ENCODE assay signal across 9 cellular contexts in the genomic region with DNA sequence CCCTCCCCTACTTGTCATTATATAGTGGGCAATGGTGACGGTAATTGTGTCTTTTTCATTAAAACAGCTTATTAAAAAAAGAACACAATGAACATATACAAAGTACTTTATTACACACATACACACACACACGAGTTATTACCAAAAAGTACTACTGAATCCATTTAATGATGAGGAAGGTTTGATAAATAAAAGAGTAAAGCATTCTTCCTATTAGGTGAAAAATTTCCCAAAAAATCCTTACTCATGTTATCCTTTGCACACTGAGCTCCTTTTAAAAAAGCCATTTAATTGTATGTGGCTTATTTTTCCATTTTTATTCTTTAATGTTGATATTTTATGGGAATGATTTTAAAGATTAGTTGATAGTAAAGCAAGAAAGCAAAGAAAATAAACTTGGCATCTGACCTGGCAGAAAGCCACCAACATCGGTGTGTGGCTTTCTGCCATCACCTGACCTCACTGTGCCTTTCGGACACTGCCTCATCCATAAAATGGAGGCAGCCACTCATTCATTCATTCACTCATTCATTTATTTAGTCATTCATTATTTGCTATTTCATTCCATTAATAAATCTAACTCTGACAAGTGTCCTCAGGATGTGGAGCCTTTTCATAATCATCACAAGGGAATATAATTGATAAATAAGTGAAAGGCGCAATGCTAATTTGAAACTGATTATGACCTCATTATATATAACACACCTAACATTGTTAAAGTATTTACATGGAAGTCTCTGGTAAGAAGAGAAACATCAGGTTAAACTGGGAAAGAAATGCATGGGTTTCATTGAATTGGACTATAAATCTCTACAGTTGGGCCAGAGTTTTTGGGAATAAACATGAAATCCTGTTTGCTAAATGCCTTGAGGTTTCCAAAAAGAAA. TPM values are rescaled to one million over a fixed set of nuclear protein-coding genes. Genes with fewer than 3 reads are reported as not detected.
DNase-seq lines count a peak whose midpoint lies in the region; ATAC-seq and TF ChIP-seq lines count a peak whose summit lies in the region.
"Had no signal": no experiment of that assay in that cellular context is flagged by ENCODE, and none has a peak within 500 bp of the region (broad histone marks: within the 10 kb centered on the region; RNA-seq: fewer than 3 reads in every experiment).

No MANE protein-coding gene starts in this region.

- H3K4me3 Mint-ChIP-seq in activated CD8-positive, alpha-beta memory T cell treated with anti-CD3 and anti-CD28 coated beads, Interleukin-2, amount 10 ng/mL, durations not matched to agents 7 days and 5 days, result peak overlapping the region; percentile 74
- peak overlapping the region; percentile 79 for H3K4me3 Mint-ChIP-seq in activated CD8-positive, alpha-beta T cell treated with anti-CD3 and anti-CD28 coated beads for 36 hours
- peak overlapping the region; percentile 77 for H3K4me3 Mint-ChIP-seq in stimulated activated effector memory CD8-positive, alpha-beta T cell treated with anti-CD3 and anti-CD28 coated beads, Interleukin-12 subunit alpha, Interleukin-12 subunit beta, amount 100 ng/mL, for 72 hours

- ATAC-seq in activated CD8-positive, alpha-beta memory T cell treated with anti-CD3 and anti-CD28 coated beads, Interleukin-2, amount 10 ng/mL, durations not matched to agents 7 days and 5 days, result no peak
- ATAC-seq in activated CD8-positive, alpha-beta T cell treated with anti-CD3 and anti-CD28 coated beads for 36 hours, result no peak
- no peak for ATAC-seq in stimulated activated effector memory CD8-positive, alpha-beta T cell treated with anti-CD3 and anti-CD28 coated beads, Interleukin-12 subunit alpha, Interleukin-12 subunit beta, amount 100 ng/mL, for 72 hours

- peaks cover 46% of the 10 kb centered on the region for H3K27me3 Mint-ChIP-seq in activated CD8-positive, alpha-beta memory T cell treated with anti-CD3 and anti-CD28 coated beads, Interleukin-2, amount 10 ng/mL, durations not matched to agents 7 days and 5 days
- peaks cover 19% of the 10 kb centered on the region for H3K27me3 Mint-ChIP-seq in activated CD8-positive, alpha-beta T cell treated with anti-CD3 and anti-CD28 coated beads for 36 hours

- POLR2A ChIA-PET in activated CD8-positive, alpha-beta T cell treated with anti-CD3 and anti-CD28 coated beads for 36 hours (lab: Charles Lee), result interaction anchor here (0.7 to 1.4 kb wide), 3 partner anchors 142 to 198 kb away, joined by 3 read pairs; no protein-coding TSS in a partner anchor

- peaks cover 5% of the 10 kb centered on the region for H3K9me3 Mint-ChIP-seq in activated CD8-positive, alpha-beta memory T cell treated with anti-CD3 and anti-CD28 coated beads, Interleukin-2, amount 10 ng/mL, durations not matched to agents 7 days and 5 days (ENCODE audit: low read depth)
- peaks cover 9% of the 10 kb centered on the region for H3K9me3 Mint-ChIP-seq in activated CD8-positive, alpha-beta T cell treated with anti-CD3 and anti-CD28 coated beads for 36 hours
- no peaks in the 10 kb centered on the region for H3K9me3 Mint-ChIP-seq in stimulated activated effector memory CD8-positive, alpha-beta T cell treated with anti-CD3 and anti-CD28 coated beads, Interleukin-12 subunit alpha, Interleukin-12 subunit beta, amount 100 ng/mL, for 72 hours

- peak overlapping the region in 3 of 4 experiments; percentile 47 to 79 (median 57) for H3K4me3 ChIP-seq in fibroblast of lung (replicated peaks in 1 of 4; ENCODE audit: control extremely low read depth in 1 of 4, insufficient read depth in 1 of 4, low read depth in 3 of 4, low read length in 4 of 4)

- no peak overlapping the region for H3K27ac Mint-ChIP-seq in activated CD8-positive, alpha-beta memory T cell treated with anti-CD3 and anti-CD28 coated beads, Interleukin-2, amount 10 ng/mL, durations not matched to agents 7 days and 5 days
- H3K27ac Mint-ChIP-seq in activated CD8-positive, alpha-beta T cell treated with anti-CD3 and anti-CD28 coated beads for 36 hours, result no peak overlapping the region
- no peak overlapping the region for H3K27ac Mint-ChIP-seq in stimulated activated effector memory CD8-positive, alpha-beta T cell treated with anti-CD3 and anti-CD28 coated beads, Interleukin-12 subunit alpha, Interleukin-12 subunit beta, amount 100 ng/mL, for 72 hours

- H3K9ac ChIP-seq in fibroblast of lung (ENCODE audit: insufficient read depth, low read length), result no peak overlapping the region

- intact Hi-C loops in activated CD8-positive, alpha-beta T cell treated with anti-CD3 and anti-CD28 coated beads for 36 hours (cut with micrococcal nuclease), result no loop called here

- peak overlapping the region; percentile 49 for H3K4me2 ChIP-seq in fibroblast of lung (ENCODE audit: extremely low read depth, insufficient read depth, low read length)

- H3K27me3 ChIP-seq in fibroblast of lung (ENCODE audit: control insufficient read depth, insufficient read depth, low read length), result no peaks in the 10 kb centered on the region
- H3K27me3 ChIP-seq: uterus had no signal

- H3K4me1 Mint-ChIP-seq in activated CD8-positive, alpha-beta memory T cell treated with anti-CD3 and anti-CD28 coated beads, Interleukin-2, amount 10 ng/mL, durations not matched to agents 7 days and 5 days, result peaks cover 12% of the 10 kb centered on the region
- peaks cover 22% of the 10 kb centered on the region for H3K4me1 Mint-ChIP-seq in activated CD8-positive, alpha-beta T cell treated with anti-CD3 and anti-CD28 coated beads for 36 hours (ENCODE audit: low read depth)
- peaks cover 12% of the 10 kb centered on the region for H3K4me1 Mint-ChIP-seq in stimulated activated effector memory CD8-positive, alpha-beta T cell treated with anti-CD3 and anti-CD28 coated beads, Interleukin-12 subunit alpha, Interleukin-12 subunit beta, amount 100 ng/mL, for 72 hours

- H3K9me3 ChIP-seq in fibroblast of lung (ENCODE audit: control insufficient read depth, insufficient read depth, low read depth, low read length), result no peaks in the 10 kb centered on the region
- H3K9me3 ChIP-seq: uterus had no signal

- no peaks in the 10 kb centered on the region for H4K20me1 ChIP-seq in fibroblast of lung (ENCODE audit: control insufficient read depth, extremely low read depth, insufficient read depth, low read length)

- no peaks in the 10 kb centered on the region for H3K36me3 ChIP-seq in fibroblast of lung (ENCODE audit: control insufficient read depth, insufficient read depth, low read length)
- H3K36me3 ChIP-seq: uterus had no signal

- CTCF ChIA-PET in activated CD8-positive, alpha-beta memory T cell treated with anti-CD3 and anti-CD28 coated beads, Interleukin-2, amount 10 ng/mL, durations not matched to agents 7 days and 5 days (lab: Charles Lee), result interaction anchor here (0.9 to 1.4 kb wide), 3 partner anchors 11 to 322 kb away, joined by 3 to 6 read pairs (median 3); no protein-coding TSS in a partner anchor
- CTCF ChIA-PET in activated CD8-positive, alpha-beta T cell treated with anti-CD3 and anti-CD28 coated beads for 36 hours (lab: Charles Lee), result interaction anchor here (1.0 to 2.2 kb wide), 4 partner anchors 10 to 322 kb away, joined by 3 to 9 read pairs (median 4); no protein-coding TSS in a partner anchor

- peak overlapping the region; percentile 11 for H2AFZ ChIP-seq in fibroblast of lung (ENCODE audit: low read length)

- no peak for TF ChIP-seq CTCF in activated CD8-positive, alpha-beta T cell treated with anti-CD3 and anti-CD28 coated beads for 36 hours (IDR thresholded peaks at IDR 0.05)
- no peak for TF ChIP-seq CTCF in fibroblast of lung (conservative IDR thresholded peaks at IDR 0.05 in 1 of 2, IDR thresholded peaks at IDR 0.05 in 1 of 2; ENCODE audit: low read depth in 1 of 2, low read length in 2 of 2)

- H3K27ac ChIP-seq in fibroblast of lung (ENCODE audit: insufficient read depth, low read length), result no peak overlapping the region

- H3K36me3 Mint-ChIP-seq in activated CD8-positive, alpha-beta memory T cell treated with anti-CD3 and anti-CD28 coated beads, Interleukin-2, amount 10 ng/mL, durations not matched to agents 7 days and 5 days, result peaks cover 9% of the 10 kb centered on the region
- H3K36me3 Mint-ChIP-seq in activated CD8-positive, alpha-beta T cell treated with anti-CD3 and anti-CD28 coated beads for 36 hours (ENCODE audit: low read depth), result no peaks in the 10 kb centered on the region
- no peaks in the 10 kb centered on the region for H3K36me3 Mint-ChIP-seq in stimulated activated effector memory CD8-positive, alpha-beta T cell treated with anti-CD3 and anti-CD28 coated beads, Interleukin-12 subunit alpha, Interleukin-12 subunit beta, amount 100 ng/mL, for 72 hours

- H3K79me2 ChIP-seq in fibroblast of lung (ENCODE audit: control insufficient read depth, insufficient read depth, low read length), result no peaks in the 10 kb centered on the region

- no peaks in the 10 kb centered on the region for H3K4me1 ChIP-seq in fibroblast of lung (ENCODE audit: control insufficient read depth, extremely low read depth, insufficient read depth, low read length)

- no peak for DNase-seq in activated CD8-positive, alpha-beta memory T cell treated with anti-CD3 and anti-CD28 coated beads, Interleukin-2, amount 10 ng/mL, durations not matched to agents 7 days and 5 days
- DNase-seq in activated CD8-positive, alpha-beta memory T cell treated with anti-CD3 and anti-CD28 coated beads, Interleukin-2, amount 50 U/mL, for 48 hours, result no peak
- no peak for DNase-seq in activated CD8-positive, alpha-beta T cell treated with anti-CD3 and anti-CD28 coated beads for 36 hours
- DNase-seq in fibroblast of lung (ENCODE audit: low read depth in 2 of 2) (no peak), germinal center (ENCODE audit: low spot score) (no peak), GM19238 (ENCODE audit: insufficient read length, low spot score) (no peak), COR-L47 (lab: John Stamatoyannopoulos, UW) (no peak)
- no peak for DNase-seq in stimulated activated effector memory CD8-positive, alpha-beta T cell treated with anti-CD3 and anti-CD28 coated beads, Interleukin-12 subunit alpha, Interleukin-12 subunit beta, amount 100 ng/mL, for 72 hours (ENCODE audit: low spot score in 2 of 2)

RNA-seq across cellular contexts. Expression of a gene that starts 0.7 kb away (rescaled TPM):
- total RNA-seq in activated CD8-positive, alpha-beta memory T cell treated with anti-CD3 and anti-CD28 coated beads, Interleukin-2, amount 10 ng/mL, durations not matched to agents 7 days and 5 days, result 10 to 100 TPM; 14.8 to 36.5 TPM
- 10 to 100 TPM; 46.4 to 53.4 TPM for total RNA-seq in activated CD8-positive, alpha-beta T cell treated with anti-CD3 and anti-CD28 coated beads for 36 hours
- 60.4 and 132 TPM in 2 replicates for total RNA-seq in fibroblast of lung
- polyA plus RNA-seq in fibroblast of lung, result 137 and 154 TPM in 2 replicates
- polyA plus RNA-seq in fibroblast of lung (2012), result 81.3 and 102 TPM in 2 replicates
- polyA minus RNA-seq in fibroblast of lung (ENCODE audit: low replicate concordance), result 213 and 223 TPM in 2 replicates
